Comparison of ENCODE assay signal across 23 cellular contexts in genomic region chr9:90442738-90443137, GRCh38.
"Had no signal": no experiment of that assay in that cellular context is flagged by ENCODE, and none has a peak within 500 bp of the region (broad histone marks: within the 10 kb centered on the region; RNA-seq: fewer than 3 reads in every experiment).

No MANE protein-coding gene starts in this region.

- H3K27ac ChIP-seq: brain microvascular endothelial cell, cardiac muscle cell, RWPE1, SJSA1 had no signal

- H3K36me3 ChIP-seq: brain microvascular endothelial cell, cardiac muscle cell, SJSA1 had no signal

- H3K4me3 ChIP-seq: cardiac muscle cell, SJSA1 had no signal

- ATAC-seq: activated CD4-positive, alpha-beta T cell treated with anti-CD3 and anti-CD28 coated beads for 36 hours; activated T-helper 17 cell treated with anti-CD3 and anti-CD28 coated beads, Interleukin-2, amount 50 U/mL, for 72 hours; Panc1; SK-N-SH treated with all-trans-retinoic acid at 6 μM for 48 hours had no signal

- H3K9me3 ChIP-seq: SJSA1 had no signal

- DNase-seq: activated CD4-positive, alpha-beta memory T cell treated with anti-CD3 and anti-CD28 coated beads, Interleukin-2, amount 10 ng/mL, durations not matched to agents 7 days and 5 days; activated CD4-positive, alpha-beta T cell treated with anti-CD3 and anti-CD28 coated beads for 36 hours; activated CD4-positive, alpha-beta T cell treated with anti-CD3 and anti-CD28 coated beads, Interleukin-2, amount 50 U/mL, for 1 hour; activated CD4-positive, CD25-positive, alpha-beta regulatory T cell; activated gamma-delta T cell; activated naive CD4-positive, alpha-beta T cell treated with anti-CD3 and anti-CD28 coated beads for 36 hours; activated T-cell treated with anti-CD3 and anti-CD28 coated beads for 4 hours; activated T-cell treated with anti-CD3 and anti-CD28 coated beads, Interleukin-2, amount 50 U/mL, for 48 hours; brain microvascular endothelial cell; KG1; NCI-H1048; NCI-H1694; NCI-H2029 treated with DMSO at 0.1 percent for 48 hours; NCI-H345; NCI-H510A; NCI-H526 treated with DMSO at 0.1 percent for 48 hours; Right ventricle myocardium superior had no signal

- H3K4me1 ChIP-seq: SJSA1 had no signal

- H3K27me3 ChIP-seq: brain microvascular endothelial cell, cardiac muscle cell, SJSA1 had no signal
